In genomic region chr2:124815386-124815785, GRCh38 we compare ENCODE assay signal across 22 cellular contexts.
"Had no signal": no experiment of that assay in that cellular context is flagged by ENCODE, and none has a peak within 500 bp of the region (broad histone marks: within the 10 kb centered on the region; RNA-seq: fewer than 3 reads in every experiment).

No MANE protein-coding gene starts in this region.

- H3K27ac ChIP-seq: esophagus squamous epithelium, gastroesophageal sphincter, left ventricle myocardium inferior, pancreas, suprapubic skin, tibial artery, upper lobe of left lung, vagina had no signal

- H3K9me3 ChIP-seq: esophagus squamous epithelium, gastroesophageal sphincter, pancreas, suprapubic skin, tibial artery, upper lobe of left lung, vagina had no signal

- H3K27ac Mint-ChIP-seq: immature natural killer cell; naive B cell; nephron; progenitor cell of endocrine pancreas; stimulated activated effector memory CD8-positive, alpha-beta T cell treated with anti-CD3 and anti-CD28 coated beads, Interleukin-12 subunit alpha, Interleukin-12 subunit beta, amount 100 ng/mL, for 72 hours had no signal

- H3K4me3 ChIP-seq: esophagus squamous epithelium, gastroesophageal sphincter, left ventricle myocardium inferior, pancreas, smooth muscle cell, suprapubic skin, tibial artery, upper lobe of left lung, vagina had no signal

- H3K4me1 ChIP-seq: esophagus squamous epithelium, gastroesophageal sphincter, left ventricle myocardium inferior, pancreas, suprapubic skin, tibial artery, upper lobe of left lung, vagina had no signal

- H3K27me3 Mint-ChIP-seq: naive B cell had no signal

- H3K36me3 Mint-ChIP-seq: naive B cell; stimulated activated effector memory CD8-positive, alpha-beta T cell treated with anti-CD3 and anti-CD28 coated beads, Interleukin-12 subunit alpha, Interleukin-12 subunit beta, amount 100 ng/mL, for 72 hours had no signal

- H3K36me3 ChIP-seq: esophagus squamous epithelium, gastroesophageal sphincter, left ventricle myocardium inferior, pancreas, suprapubic skin, tibial artery, upper lobe of left lung, vagina had no signal

- H3K9me3 Mint-ChIP-seq: nephron had no signal

- ATAC-seq: gastroesophageal sphincter; pancreas; right cardiac atrium; stimulated activated effector memory CD8-positive, alpha-beta T cell treated with anti-CD3 and anti-CD28 coated beads, Interleukin-12 subunit alpha, Interleukin-12 subunit beta, amount 100 ng/mL, for 72 hours; stimulated activated naive CD8-positive, alpha-beta T cell treated with anti-CD3 and anti-CD28 coated beads, Interleukin-15, Interleukin-2, amounts not matched to agents 100 U/mL and 50 U/mL, for 24 hours had no signal

- DNase-seq: dermis blood vessel endothelial cell; esophagus squamous epithelium; foreskin fibroblast; immature natural killer cell; left ventricle myocardium inferior; mesendoderm; naive B cell; occipital lobe; pancreas; stimulated activated CD4-positive, alpha-beta T cell treated with anti-CD3 and anti-CD28 coated beads, Interleukin-4, amount 100 ng/mL, for 1 hour; stimulated activated CD8-positive, alpha-beta memory T cell treated with anti-CD3 and anti-CD28 coated beads, Interleukin-4, amount 100 ng/mL, for 48 hours; stimulated activated naive CD8-positive, alpha-beta T cell treated with anti-CD3 and anti-CD28 coated beads, Interleukin-15, Interleukin-2, amounts not matched to agents 100 U/mL and 50 U/mL, for 24 hours; tibial artery had no signal

- H3K27me3 ChIP-seq: esophagus squamous epithelium, gastroesophageal sphincter, pancreas, suprapubic skin, tibial artery, upper lobe of left lung, vagina had no signal

- H3K4me1 Mint-ChIP-seq: immature natural killer cell; naive B cell; stimulated activated effector memory CD8-positive, alpha-beta T cell treated with anti-CD3 and anti-CD28 coated beads, Interleukin-12 subunit alpha, Interleukin-12 subunit beta, amount 100 ng/mL, for 72 hours had no signal

- H3K4me3 Mint-ChIP-seq: immature natural killer cell; naive B cell; nephron; stimulated activated effector memory CD8-positive, alpha-beta T cell treated with anti-CD3 and anti-CD28 coated beads, Interleukin-12 subunit alpha, Interleukin-12 subunit beta, amount 100 ng/mL, for 72 hours had no signal
